ENCODE assay signal across 8 cellular contexts in the genomic region with DNA sequence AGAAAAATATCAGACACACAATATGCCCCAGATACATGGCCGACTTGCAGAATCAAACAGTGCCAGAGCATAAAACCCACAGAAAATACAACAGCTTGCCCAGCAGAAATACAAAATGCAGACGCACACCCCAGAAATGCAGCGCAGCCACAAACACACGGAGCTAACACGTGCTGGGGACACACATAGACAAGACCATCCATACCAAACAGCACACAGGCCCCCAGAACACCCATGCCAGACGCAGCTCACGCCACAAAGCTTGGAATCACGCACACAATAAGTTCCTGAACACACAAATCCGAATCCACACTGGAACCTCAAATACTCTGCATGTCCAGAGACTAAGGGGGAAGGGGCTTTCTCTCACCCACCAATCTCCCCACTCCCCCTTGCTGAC. TPM values are rescaled to one million over a fixed set of nuclear protein-coding genes. Genes with fewer than 3 reads are reported as not detected.
DNase-seq lines count a peak whose midpoint lies in the region; ATAC-seq, FAIRE-seq and TF ChIP-seq lines count a peak whose summit lies in the region.

No MANE protein-coding gene starts in this region.

- H2AFZ ChIP-seq in keratinocyte (ENCODE audit: control insufficient read depth, low read length), result no peak overlapping the region

- H3K79me2 ChIP-seq in keratinocyte (ENCODE audit: control insufficient read depth, insufficient read depth, low read length), result peaks cover 2% of the 10 kb centered on the region

- DNase-seq in activated T-cell treated with anti-CD3 and anti-CD28 coated beads, Interleukin-2, amount 50 U/mL, for 4 hours, result no peak
- no peak for DNase-seq in activated T-cell treated with anti-CD3 and anti-CD28 coated beads, Interleukin-2, amount 50 U/mL, for 48 hours
- peak; percentile 47 for DNase-seq in activated CD4-positive, alpha-beta memory T cell treated with anti-CD3 and anti-CD28 coated beads, Interleukin-2, amount 10 ng/mL, durations not matched to agents 7 days and 5 days
- DNase-seq in keratinocyte (ENCODE audit: low read depth, low spot score), result no peak
- no peak for DNase-seq in ureter (ENCODE audit: low spot score)
- DNase-seq in effector CD4-positive, alpha-beta T cell, result no peak

- H3K27me3 Mint-ChIP-seq in activated T-cell treated with anti-CD3 and anti-CD28 coated beads, Interleukin-2, amount 50 U/mL, for 4 hours (ENCODE audit: low read depth), result no peaks in the 10 kb centered on the region
- H3K27me3 Mint-ChIP-seq in activated CD4-positive, alpha-beta memory T cell treated with anti-CD3 and anti-CD28 coated beads, Interleukin-2, amount 10 ng/mL, durations not matched to agents 7 days and 5 days, result no peaks in the 10 kb centered on the region

- H3K27me3 ChIP-seq in keratinocyte (ENCODE audit: control insufficient read depth, extremely low read depth, insufficient read depth, low read length) (no peaks in the 10 kb centered on the region), thymus (ENCODE audit: control insufficient read depth, insufficient read depth) (no peaks in the 10 kb centered on the region)

- H3K9me1 ChIP-seq in keratinocyte (ENCODE audit: control insufficient read depth, extremely low read depth, insufficient read depth, low read length), result no peaks in the 10 kb centered on the region

- H3K9me3 ChIP-seq in keratinocyte (ENCODE audit: control insufficient read depth, low read depth, low read length) (no peaks in the 10 kb centered on the region), thymus (ENCODE audit: control insufficient read depth) (no peaks in the 10 kb centered on the region)

- no peak for ATAC-seq in activated T-cell treated with anti-CD3 and anti-CD28 coated beads, Interleukin-2, amount 50 U/mL, for 4 hours
- ATAC-seq in HG02885 (IDR thresholded peaks at IDR 0.05; ENCODE audit: poor library complexity, unreplicated experiment), result no peak

- POLR2A ChIA-PET in activated CD4-positive, alpha-beta memory T cell treated with anti-CD3 and anti-CD28 coated beads, Interleukin-2, amount 10 ng/mL, durations not matched to agents 7 days and 5 days (lab: Charles Lee), result interaction anchor here (0.7 to 7.7 kb wide), 18 partner anchors 10 to 550 kb away, joined by 3 to 65 read pairs (median 6); a partner anchor contains a TSS

- no peaks in the 10 kb centered on the region for H3K9me3 Mint-ChIP-seq in activated T-cell treated with anti-CD3 and anti-CD28 coated beads, Interleukin-2, amount 50 U/mL, for 4 hours
- no peaks in the 10 kb centered on the region for H3K9me3 Mint-ChIP-seq in activated CD4-positive, alpha-beta memory T cell treated with anti-CD3 and anti-CD28 coated beads, Interleukin-2, amount 10 ng/mL, durations not matched to agents 7 days and 5 days

- peaks cover 27% of the 10 kb centered on the region for H3K4me1 ChIP-seq in keratinocyte (ENCODE audit: control insufficient read depth, extremely low read depth, insufficient read depth, low read length)
- H3K4me1 ChIP-seq in thymus (ENCODE audit: control insufficient read depth, insufficient read depth, low read length), result peaks cover 16% of the 10 kb centered on the region

- peak overlapping the region; percentile 72 for H3K4me2 ChIP-seq in keratinocyte (ENCODE audit: control insufficient read depth, extremely low read depth, insufficient read depth, low read depth, low read length)

- H3K4me1 Mint-ChIP-seq in activated T-cell treated with anti-CD3 and anti-CD28 coated beads, Interleukin-2, amount 50 U/mL, for 4 hours (ENCODE audit: low read depth), result peaks cover 62% of the 10 kb centered on the region
- peaks cover 68% of the 10 kb centered on the region for H3K4me1 Mint-ChIP-seq in activated CD4-positive, alpha-beta memory T cell treated with anti-CD3 and anti-CD28 coated beads, Interleukin-2, amount 10 ng/mL, durations not matched to agents 7 days and 5 days

- H3K4me3 Mint-ChIP-seq in activated T-cell treated with anti-CD3 and anti-CD28 coated beads, Interleukin-2, amount 50 U/mL, for 4 hours, result peak overlapping the region; percentile 73
- H3K4me3 Mint-ChIP-seq in activated CD4-positive, alpha-beta memory T cell treated with anti-CD3 and anti-CD28 coated beads, Interleukin-2, amount 10 ng/mL, durations not matched to agents 7 days and 5 days, result peak overlapping the region; percentile 65

- dilution Hi-C loops in keratinocyte (cut with MboI; ENCODE audit: extremely low pct_ligation_motif_present, low sequenced_read_pairs), result no loop called here

- peak overlapping the region in 2 of 3 experiments; percentile 13 to 56 for H3K4me3 ChIP-seq in keratinocyte (ENCODE audit: control insufficient read depth in 2 of 3, extremely low read depth in 1 of 3, insufficient read depth in 2 of 3, low read depth in 1 of 3, low read length in 3 of 3)
- peak overlapping the region; percentile 19 for H3K4me3 ChIP-seq in thymus (ENCODE audit: low read length)

- H3K27ac ChIP-seq in keratinocyte (ENCODE audit: control insufficient read depth, insufficient read depth, low read length) (peak overlapping the region; percentile 63), thymus (ENCODE audit: low read depth) (peak overlapping the region; percentile 68)

- peaks cover 6% of the 10 kb centered on the region for H4K20me1 ChIP-seq in keratinocyte (ENCODE audit: control insufficient read depth, extremely low read depth, insufficient read depth, low read length)

- peak; percentile 46 for FAIRE-seq in keratinocyte (lab: Jason Lieb, UNC)

- H3K9ac ChIP-seq in keratinocyte (ENCODE audit: control insufficient read depth, extremely low read depth, insufficient read depth, low read length), result peak overlapping the region; percentile 74

- WGBS in thymus, result 16% methylated on average over 9 of the region's 9 CpGs

- H3K36me3 ChIP-seq in keratinocyte (ENCODE audit: control insufficient read depth in 2 of 2, extremely low read depth in 1 of 2, insufficient read depth in 2 of 2, low read length in 2 of 2) (peaks cover 10 to 16% of the 10 kb centered on the region in 2 experiments), thymus (ENCODE audit: control insufficient read depth, insufficient read depth) (peaks cover 61% of the 10 kb centered on the region)

- TF ChIP-seq CTCF in keratinocyte (optimal IDR thresholded peaks at IDR 0.05 in 1 of 3, IDR thresholded peaks at IDR 0.05 in 1 of 3, conservative IDR thresholded peaks at IDR 0.05 in 1 of 3; ENCODE audit: extremely low read depth in 1 of 3, insufficient read depth in 2 of 3, low read length in 3 of 3), result no peak

- H3K36me3 Mint-ChIP-seq in activated T-cell treated with anti-CD3 and anti-CD28 coated beads, Interleukin-2, amount 50 U/mL, for 4 hours (ENCODE audit: insufficient read depth), result peaks cover 30% of the 10 kb centered on the region
- H3K36me3 Mint-ChIP-seq in activated CD4-positive, alpha-beta memory T cell treated with anti-CD3 and anti-CD28 coated beads, Interleukin-2, amount 10 ng/mL, durations not matched to agents 7 days and 5 days (ENCODE audit: low read depth), result peaks cover 58% of the 10 kb centered on the region

- peak overlapping the region; percentile 87 for H3K27ac Mint-ChIP-seq in activated CD4-positive, alpha-beta memory T cell treated with anti-CD3 and anti-CD28 coated beads, Interleukin-2, amount 10 ng/mL, durations not matched to agents 7 days and 5 days

- CTCF ChIA-PET in activated CD4-positive, alpha-beta memory T cell treated with anti-CD3 and anti-CD28 coated beads, Interleukin-2, amount 10 ng/mL, durations not matched to agents 7 days and 5 days (lab: Charles Lee), result interaction anchor here (1.0 to 3.2 kb wide), 6 partner anchors 9 to 104 kb away, joined by 3 to 27 read pairs (median 6); a partner anchor contains a TSS

RNA-seq across cellular contexts. Expression of a gene that starts 17.1 kb away (rescaled TPM):
- total RNA-seq in activated T-cell treated with anti-CD3 and anti-CD28 coated beads, Interleukin-2, amount 50 U/mL, for 4 hours, result 10 to 100 TPM; 33.8 to 40.5 (median 35.1) TPM
- total RNA-seq in activated CD4-positive, alpha-beta memory T cell treated with anti-CD3 and anti-CD28 coated beads, Interleukin-2, amount 10 ng/mL, durations not matched to agents 7 days and 5 days, result 10 to 100 TPM; 43.0 to 43.4 TPM
- polyA plus RNA-seq in keratinocyte, result 6.8 to 9.6 TPM (median 9.5 TPM) in 3 replicates
- 6.2 TPM for polyA plus RNA-seq in keratinocyte (2011; ENCODE audit: low read depth)
- polyA plus RNA-seq in keratinocyte (2011; cell fraction: cytosol; rRNA removed), result 6.1 and 8.4 TPM in 2 replicates
- 13.7 and 17.1 TPM in 2 replicates for polyA plus RNA-seq in keratinocyte (2011; cell fraction: nucleus; rRNA removed)
- 8.5 and 17.6 TPM in 2 replicates for polyA plus RNA-seq in keratinocyte (2012; ENCODE audit: low replicate concordance)
- polyA minus RNA-seq in keratinocyte, result 9.0 to 34.6 TPM (median 9.3 TPM) in 3 replicates
- 7.7 TPM for polyA minus RNA-seq in keratinocyte (2011; cell fraction: cytosol; rRNA and poly(A)+ RNA removed)
- polyA minus RNA-seq in keratinocyte (2011; cell fraction: nucleus; rRNA and poly(A)+ RNA removed), result 7.8 and 10.6 TPM in 2 replicates
- 15.4 TPM for polyA plus RNA-seq in thymus
- 38.3 TPM for total RNA-seq in ureter

RNA-seq across cellular contexts. Expression of a gene that starts 26.6 kb away (rescaled TPM):
- 100 to 1,000 TPM; 134 to 168 (median 142) TPM for total RNA-seq in activated T-cell treated with anti-CD3 and anti-CD28 coated beads, Interleukin-2, amount 50 U/mL, for 4 hours
- total RNA-seq in activated CD4-positive, alpha-beta memory T cell treated with anti-CD3 and anti-CD28 coated beads, Interleukin-2, amount 10 ng/mL, durations not matched to agents 7 days and 5 days, result 100 to 1,000 TPM; 236 to 247 TPM
- polyA plus RNA-seq in keratinocyte (4.3 to 11.0 TPM (median 5.8 TPM) in 3 replicates), thymus (24.8 TPM)
- 11.2 TPM for polyA plus RNA-seq in keratinocyte (2011; ENCODE audit: low read depth)
- polyA plus RNA-seq in keratinocyte (2011; cell fraction: cytosol; rRNA removed), result 5.6 and 13.6 TPM in 2 replicates
- polyA plus RNA-seq in keratinocyte (2011; cell fraction: nucleus; rRNA removed), result 20.7 and 23.7 TPM in 2 replicates
- polyA plus RNA-seq in keratinocyte (2012; ENCODE audit: low replicate concordance), result 32.2 and 60.1 TPM in 2 replicates
- 7.1 to 54.7 TPM (median 23.9 TPM) in 3 replicates for polyA minus RNA-seq in keratinocyte
- 38.9 TPM for polyA minus RNA-seq in keratinocyte (2011; cell fraction: cytosol; rRNA and poly(A)+ RNA removed)
- 17.8 and 22.6 TPM in 2 replicates for polyA minus RNA-seq in keratinocyte (2011; cell fraction: nucleus; rRNA and poly(A)+ RNA removed)
- 26.3 TPM for total RNA-seq in ureter

RNA-seq across cellular contexts. Expression of a gene that starts 36.9 kb away (rescaled TPM):
- total RNA-seq in activated T-cell treated with anti-CD3 and anti-CD28 coated beads, Interleukin-2, amount 50 U/mL, for 4 hours, result 1 to 10 TPM; 5.4 to 5.7 (median 5.7) TPM
- 10 to 100 TPM; 10.8 to 11.2 TPM for total RNA-seq in activated CD4-positive, alpha-beta memory T cell treated with anti-CD3 and anti-CD28 coated beads, Interleukin-2, amount 10 ng/mL, durations not matched to agents 7 days and 5 days
- polyA plus RNA-seq in keratinocyte (2.8 to 3.4 TPM (median 3.0 TPM) in 3 replicates), thymus (9.0 TPM)
- 0.59 TPM for polyA plus RNA-seq in keratinocyte (2011; ENCODE audit: low read depth)
- 1.5 and 3.5 TPM in 2 replicates for polyA plus RNA-seq in keratinocyte (2011; cell fraction: cytosol; rRNA removed)
- 1.8 and 2.4 TPM in 2 replicates for polyA plus RNA-seq in keratinocyte (2011; cell fraction: nucleus; rRNA removed)
- 2.8 and 4.8 TPM in 2 replicates for polyA plus RNA-seq in keratinocyte (2012; ENCODE audit: low replicate concordance)
- 0.76 to 1.8 TPM (median 1.6 TPM) in 3 replicates for polyA minus RNA-seq in keratinocyte
- polyA minus RNA-seq in keratinocyte (2011; cell fraction: cytosol; rRNA and poly(A)+ RNA removed), result 6.7 TPM
- 1.0 and 1.2 TPM in 2 replicates for polyA minus RNA-seq in keratinocyte (2011; cell fraction: nucleus; rRNA and poly(A)+ RNA removed)
- total RNA-seq in ureter, result 6.1 TPM

RNA-seq across cellular contexts. Expression of a gene that starts 49.3 kb away (rescaled TPM):
- 1 to 10 TPM; 1.2 to 2.4 (median 1.5) TPM for total RNA-seq in activated T-cell treated with anti-CD3 and anti-CD28 coated beads, Interleukin-2, amount 50 U/mL, for 4 hours
- 1 to 10 TPM; 8.0 to 9.6 TPM for total RNA-seq in activated CD4-positive, alpha-beta memory T cell treated with anti-CD3 and anti-CD28 coated beads, Interleukin-2, amount 10 ng/mL, durations not matched to agents 7 days and 5 days
- polyA plus RNA-seq in keratinocyte (4.4 to 10.1 TPM (median 6.3 TPM) in 3 replicates), thymus (30.8 TPM)
- 8.3 TPM for polyA plus RNA-seq in keratinocyte (2011; ENCODE audit: low read depth)
- polyA plus RNA-seq in keratinocyte (2011; cell fraction: cytosol; rRNA removed), result 3.9 and 6.3 TPM in 2 replicates
- 12.5 and 16.9 TPM in 2 replicates for polyA plus RNA-seq in keratinocyte (2011; cell fraction: nucleus; rRNA removed)
- 4.4 and 18.2 TPM in 2 replicates for polyA plus RNA-seq in keratinocyte (2012; ENCODE audit: low replicate concordance)
- 9.1 to 14.5 TPM (median 9.9 TPM) in 3 replicates for polyA minus RNA-seq in keratinocyte
- 8.1 TPM for polyA minus RNA-seq in keratinocyte (2011; cell fraction: cytosol; rRNA and poly(A)+ RNA removed)
- 4.0 and 7.8 TPM in 2 replicates for polyA minus RNA-seq in keratinocyte (2011; cell fraction: nucleus; rRNA and poly(A)+ RNA removed)
- 12.2 TPM for total RNA-seq in ureter
